ENCODE assay signal across 3 cellular contexts in genomic region chr1:63826246-63826861, GRCh38. TPM values are rescaled to one million over a fixed set of nuclear protein-coding genes. Genes with fewer than 3 reads are reported as not detected.
"Had no signal": no experiment of that assay in that cellular context is flagged by ENCODE, and none has a peak within 500 bp of the region (broad histone marks: within the 10 kb centered on the region; RNA-seq: fewer than 3 reads in every experiment).

No MANE protein-coding gene starts in this region.

RNA-seq across cellular contexts. Expression of gene ROR1, which starts 52.5 kb away (rescaled TPM):
- total RNA-seq: activated CD4-positive, alpha-beta T cell treated with anti-CD3 and anti-CD28 coated beads, Interleukin-2, amount 10 ng/mL, durations not matched to agents 24 days and 14 days; activated CD8-positive, alpha-beta T cell treated with anti-CD3 and anti-CD28 coated beads for 36 hours; activated naive CD8-positive, alpha-beta T cell treated with anti-CD3 and anti-CD28 coated beads for 36 hours had no signal
